Comparison of ENCODE assay signal across 19 cellular contexts in the genomic region with DNA sequence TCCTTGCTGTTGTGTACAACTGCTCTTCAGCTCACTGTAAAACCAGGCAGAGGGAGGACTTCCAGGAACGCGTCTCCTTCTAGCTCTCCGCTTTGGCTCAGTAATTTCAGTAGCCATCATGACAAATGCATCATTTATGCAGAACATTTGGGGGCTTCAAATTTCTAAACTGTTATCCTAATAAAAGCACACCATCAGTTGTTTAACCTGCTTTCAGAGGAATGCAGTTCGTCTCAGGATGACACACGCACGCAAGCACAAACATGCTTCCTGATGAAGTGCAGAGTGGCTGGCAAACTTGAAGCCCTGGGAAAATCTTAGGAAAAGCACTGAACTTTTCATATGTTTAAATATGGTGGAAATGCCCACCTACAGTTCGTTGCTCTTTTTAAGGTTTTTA.
"Had no signal": no experiment of that assay in that cellular context is flagged by ENCODE, and none has a peak within 500 bp of the region (broad histone marks: within the 10 kb centered on the region; RNA-seq: fewer than 3 reads in every experiment).

No MANE protein-coding gene starts in this region.

- H2AFZ ChIP-seq: parathyroid adenoma had no signal

- H3K4me1 ChIP-seq: parathyroid adenoma had no signal

- H3K27ac ChIP-seq: body of pancreas, lower lobe of right lung, parathyroid adenoma had no signal

- H3K4me3 ChIP-seq: body of pancreas, lower lobe of right lung had no signal

- H3K36me3 ChIP-seq: lower lobe of right lung had no signal

- H3K4me1 Mint-ChIP-seq: activated CD4-positive, alpha-beta memory T cell treated with anti-CD3 and anti-CD28 coated beads, Interleukin-2, amount 10 ng/mL, durations not matched to agents 7 days and 5 days; activated CD8-positive, alpha-beta memory T cell treated with anti-CD3 and anti-CD28 coated beads, Interleukin-2, amount 10 ng/mL, durations not matched to agents 7 days and 5 days; activated naive CD8-positive, alpha-beta T cell treated with anti-CD3 and anti-CD28 coated beads, Interleukin-2, amount 10 ng/mL, durations not matched to agents 7 days and 5 days; activated T-helper 17 cell treated with anti-CD3 and anti-CD28 coated beads, Interleukin-2, amount 50 U/mL, for 72 hours had no signal

- H3K27me3 ChIP-seq: body of pancreas had no signal

- H3K9me3 Mint-ChIP-seq: activated CD4-positive, alpha-beta memory T cell treated with anti-CD3 and anti-CD28 coated beads, Interleukin-2, amount 10 ng/mL, durations not matched to agents 7 days and 5 days; activated naive CD8-positive, alpha-beta T cell treated with anti-CD3 and anti-CD28 coated beads, Interleukin-2, amount 10 ng/mL, durations not matched to agents 7 days and 5 days; activated T-helper 17 cell treated with anti-CD3 and anti-CD28 coated beads, Interleukin-2, amount 50 U/mL, for 72 hours had no signal

- ATAC-seq: activated CD8-positive, alpha-beta memory T cell treated with anti-CD3 and anti-CD28 coated beads, Interleukin-2, amount 10 ng/mL, durations not matched to agents 7 days and 5 days; activated T-helper 17 cell treated with anti-CD3 and anti-CD28 coated beads, Interleukin-2, amount 50 U/mL, for 72 hours; body of pancreas; stimulated activated naive B cell treated with anti-CD40 and anti-IgM and Interleukin-4, amounts not matched to agents 10 μg/mL and 1 μg/mL and 100 μg/mL, for 72 hours had no signal

- H3K4me3 Mint-ChIP-seq: activated CD4-positive, alpha-beta memory T cell treated with anti-CD3 and anti-CD28 coated beads, Interleukin-2, amount 10 ng/mL, durations not matched to agents 7 days and 5 days; activated CD8-positive, alpha-beta memory T cell treated with anti-CD3 and anti-CD28 coated beads, Interleukin-2, amount 10 ng/mL, durations not matched to agents 7 days and 5 days; activated naive CD8-positive, alpha-beta T cell treated with anti-CD3 and anti-CD28 coated beads, Interleukin-2, amount 10 ng/mL, durations not matched to agents 7 days and 5 days; activated T-helper 17 cell treated with anti-CD3 and anti-CD28 coated beads, Interleukin-2, amount 50 U/mL, for 72 hours; nephron; stimulated activated naive B cell treated with anti-CD40 and anti-IgM and Interleukin-4, amounts not matched to agents 10 μg/mL and 1 μg/mL and 100 μg/mL, for 72 hours had no signal

- DNase-seq: activated CD4-positive, alpha-beta memory T cell treated with anti-CD3 and anti-CD28 coated beads, Interleukin-2, amount 10 ng/mL, durations not matched to agents 7 days and 5 days; activated CD4-positive, alpha-beta T cell treated with anti-CD3 and anti-CD28 coated beads for 48 hours; activated CD4-positive, CD25-positive, alpha-beta regulatory T cell; activated CD8-positive, alpha-beta memory T cell treated with anti-CD3 and anti-CD28 coated beads, Interleukin-2, amount 10 ng/mL, durations not matched to agents 7 days and 5 days; activated naive CD4-positive, alpha-beta T cell treated with Interleukin-2 at 50 U/mL for 16 hours; activated naive CD8-positive, alpha-beta T cell treated with anti-CD3 and anti-CD28 coated beads, Interleukin-2, amount 10 ng/mL, durations not matched to agents 7 days and 5 days; activated T-cell treated with anti-CD3 and anti-CD28 coated beads, Interleukin-2, amount 50 U/mL, for 1 hour; central memory CD4-positive, alpha-beta T cell; hippocampal formation; left colon; lower lobe of right lung; midbrain; stimulated activated naive B cell treated with anti-CD40 and anti-IgM and Interleukin-4, amounts not matched to agents 10 μg/mL and 1 μg/mL and 100 μg/mL, for 72 hours; T-helper 1 cell; T-helper 9 cell had no signal

- H3K27me3 Mint-ChIP-seq: activated CD4-positive, alpha-beta memory T cell treated with anti-CD3 and anti-CD28 coated beads, Interleukin-2, amount 10 ng/mL, durations not matched to agents 7 days and 5 days; activated T-helper 17 cell treated with anti-CD3 and anti-CD28 coated beads, Interleukin-2, amount 50 U/mL, for 72 hours had no signal

- H3K27ac Mint-ChIP-seq: activated CD4-positive, alpha-beta memory T cell treated with anti-CD3 and anti-CD28 coated beads, Interleukin-2, amount 10 ng/mL, durations not matched to agents 7 days and 5 days; activated CD8-positive, alpha-beta memory T cell treated with anti-CD3 and anti-CD28 coated beads, Interleukin-2, amount 10 ng/mL, durations not matched to agents 7 days and 5 days; activated naive CD8-positive, alpha-beta T cell treated with anti-CD3 and anti-CD28 coated beads, Interleukin-2, amount 10 ng/mL, durations not matched to agents 7 days and 5 days; activated T-helper 17 cell treated with anti-CD3 and anti-CD28 coated beads, Interleukin-2, amount 50 U/mL, for 72 hours; nephron; stimulated activated naive B cell treated with anti-CD40 and anti-IgM and Interleukin-4, amounts not matched to agents 10 μg/mL and 1 μg/mL and 100 μg/mL, for 72 hours had no signal

- H3K36me3 Mint-ChIP-seq: activated CD8-positive, alpha-beta memory T cell treated with anti-CD3 and anti-CD28 coated beads, Interleukin-2, amount 10 ng/mL, durations not matched to agents 7 days and 5 days; activated naive CD8-positive, alpha-beta T cell treated with anti-CD3 and anti-CD28 coated beads, Interleukin-2, amount 10 ng/mL, durations not matched to agents 7 days and 5 days; stimulated activated naive B cell treated with anti-CD40 and anti-IgM and Interleukin-4, amounts not matched to agents 10 μg/mL and 1 μg/mL and 100 μg/mL, for 72 hours had no signal
